Comparison of ENCODE assay signal across 7 cellular contexts in genomic region chr11:62394825-62395538, GRCh38. TPM values are rescaled to one million over a fixed set of nuclear protein-coding genes. Genes with fewer than 3 reads are reported as not detected.
DNase-seq lines count a peak whose midpoint lies in the region; ATAC-seq and TF ChIP-seq lines count a peak whose summit lies in the region.

No MANE protein-coding gene starts in this region.

- intact Hi-C loops in prostate gland (cut with DNase I), result loop anchor here (2.0 to 10.0 kb wide), 4 partner anchors 37 to 470 kb away; no protein-coding TSS in a partner anchor

- in situ Hi-C loops in brain microvascular endothelial cell (cut with HindIII; ENCODE audit: low pct_ligation_motif_present, low sequenced_read_pairs), result loop anchor here (25.0 kb wide), 1 partner anchor 167 kb away; the partner anchor contains the start of gene EEF1G

- H3K9me2 ChIP-seq in SU-DHL-6 (replicated peaks; ENCODE audit: insufficient read depth, low read length), result no peaks in the 10 kb centered on the region

- TF ChIP-seq CTCF in GM12875 (IDR thresholded peaks at IDR 0.05; ENCODE audit: borderline replicate concordance, insufficient read depth, low read depth, low read length) (peak; percentile 53; the same call in 1 of the 2 replicates), SU-DHL-6 (IDR thresholded peaks at IDR 0.05; ENCODE audit: insufficient read depth, low read length, poor library complexity, severe bottlenecking) (peak; percentile 75), brain microvascular endothelial cell (IDR thresholded peaks at IDR 0.05; ENCODE audit: low read depth, low read length, missing control alignments) (peak; percentile 66), prostate gland (IDR thresholded peaks at IDR 0.05) (peak; percentile 41 to 82 (median 80))

- H3K4me3 ChIP-seq in GM12875 (ENCODE audit: low read depth, low read length), result no peak overlapping the region
- no peak overlapping the region for H3K4me3 ChIP-seq in SU-DHL-6 (ENCODE audit: insufficient read depth, low read length, poor library complexity, severe bottlenecking)
- peak overlapping the region; percentile 51 for H3K4me3 ChIP-seq in brain microvascular endothelial cell (ENCODE audit: low read depth, low read length)
- H3K4me3 ChIP-seq in prostate gland, result peak overlapping the region; percentile 7 to 12

- H3K9me3 ChIP-seq in SU-DHL-6 (ENCODE audit: insufficient read depth, low read length) (no peaks in the 10 kb centered on the region), prostate gland (no peaks in the 10 kb centered on the region)

- H2AFZ ChIP-seq in SU-DHL-6 (ENCODE audit: low read depth, low read length, severe bottlenecking), result no peak overlapping the region

- H3K79me2 ChIP-seq in SU-DHL-6 (ENCODE audit: insufficient read depth, low read length), result no peaks in the 10 kb centered on the region

- H3K9ac ChIP-seq in SU-DHL-6 (ENCODE audit: low read length), result no peak overlapping the region

- WGBS in prostate gland, result 8% methylated on average over 14 of the region's 14 CpGs

- H3K27me3 ChIP-seq in SU-DHL-6 (ENCODE audit: low read length), result no peaks in the 10 kb centered on the region
- H3K27me3 ChIP-seq in brain microvascular endothelial cell (replicated peaks), result no peaks in the 10 kb centered on the region
- H3K27me3 ChIP-seq in prostate gland (replicated peaks; ENCODE audit: insufficient read depth), result no peaks in the 10 kb centered on the region

- TF ChIP-seq POLR2A in prostate gland (IDR thresholded peaks at IDR 0.05), result no peak

- no peaks in the 10 kb centered on the region for H3F3A ChIP-seq in SU-DHL-6 (ENCODE audit: insufficient read depth)

- no peaks in the 10 kb centered on the region for H4K20me1 ChIP-seq in SU-DHL-6 (ENCODE audit: low read depth, low read length)

- DNase-seq in NCI-H146 treated with DMSO at 0.1 percent for 48 hours (lab: John Stamatoyannopoulos, UW; ENCODE audit: unreplicated experiment) (peak; percentile 39), brain microvascular endothelial cell (peak; percentile 73), hepatic stellate cell (ENCODE audit: low spot score) (peak; percentile 85), prostate gland (ENCODE audit: low spot score) (peak; percentile 82)

- H3K36me3 ChIP-seq in SU-DHL-6 (ENCODE audit: low read length) (no peaks in the 10 kb centered on the region), brain microvascular endothelial cell (replicated peaks) (no peaks in the 10 kb centered on the region), prostate gland (no peaks in the 10 kb centered on the region)

- no peak overlapping the region for H3K4me2 ChIP-seq in SU-DHL-6 (ENCODE audit: low read depth, low read length, poor library complexity, severe bottlenecking)

- H3K27ac ChIP-seq in SU-DHL-6 (ENCODE audit: low read depth, low read length), result no peak overlapping the region
- H3K27ac ChIP-seq in brain microvascular endothelial cell, result no peak overlapping the region
- peak overlapping the region; percentile 62 to 69 for H3K27ac ChIP-seq in prostate gland

- no peak for ATAC-seq in GM19455 (IDR thresholded peaks at IDR 0.05; ENCODE audit: unreplicated experiment)

- peaks cover 10% of the 10 kb centered on the region for H3K4me1 ChIP-seq in prostate gland (replicated peaks)

RNA-seq across cellular contexts. Expression of gene SCGB1A1, which starts 23.9 kb away (rescaled TPM):
- total RNA-seq in prostate gland, result 100 to 1,000 TPM in 1 of 2 donors, 1 to 10 TPM in 1; 6.8 to 203 TPM

RNA-seq across cellular contexts. Expression of gene ASRGL1, which starts 57.7 kb away (rescaled TPM):
- 10 to 100 TPM; 27.6 to 93.0 TPM for total RNA-seq in prostate gland

Comparison
In these comparisons a context has a peak if more than half of its experiments do, and no peak if none do; other contexts are left out.
1. H3K4me3 ChIP-seq: peak in brain microvascular endothelial cell (single experiment) and prostate gland (2 of 2); none in GM12875 (single experiment) and SU-DHL-6 (single experiment).
2. H3K27ac ChIP-seq: peak in prostate gland (2 of 2); none in SU-DHL-6 (single experiment) and brain microvascular endothelial cell (single experiment).
3. Peak in every context shown above with its lines, with median percentiles within 50 percentile points of each other: CTCF ChIP-seq and DNase-seq.